ENCODE assay signal across 8 cellular contexts in genomic region chr5:180352976-180353225, GRCh38. TPM values are rescaled to one million over a fixed set of nuclear protein-coding genes. Genes with fewer than 3 reads are reported as not detected.
A peak's percentile ranks its signal among the peaks of the same experiment; 100 is the strongest.
DNase-seq lines count a peak whose midpoint lies in the region; ATAC-seq and TF ChIP-seq lines count a peak whose summit lies in the region.

No MANE protein-coding gene starts in this region.

- H3K4me3 ChIP-seq in choroid plexus epithelial cell (ENCODE audit: low read depth, low read length) (peak overlapping the region; percentile 81), neural cell (ENCODE audit: low read length) (peak overlapping the region; percentile 93)

- no peak overlapping the region for H2AFZ ChIP-seq in neural cell (ENCODE audit: low read depth, low read length)

- H3K9me2 ChIP-seq in neural cell (ENCODE audit: insufficient read depth, low read length) = no peaks in the 10 kb centered on the region

- H3K9ac ChIP-seq in neural cell (ENCODE audit: low read length) = peak overlapping the region; percentile 65

- H3K36me3 ChIP-seq in neural cell (ENCODE audit: insufficient read depth, low read length) = no peaks in the 10 kb centered on the region

- H3K4me2 ChIP-seq in neural cell (ENCODE audit: low read length) = no peak overlapping the region

- no peak for TF ChIP-seq EP300 in neural cell (conservative IDR thresholded peaks at IDR 0.05; ENCODE audit: poor library complexity, severe bottlenecking)

- DNase-seq in choroid plexus epithelial cell (ENCODE audit: low read depth) = no peak
- DNase-seq in Ammon's horn (ENCODE audit: low spot score) = no peak
- DNase-seq in NCI-H128 (lab: John Stamatoyannopoulos, UW; ENCODE audit: unreplicated experiment) = no peak
- DNase-seq in T-helper 1 cell = no peak
- DNase-seq in 8988T = no peak

- H3K27ac ChIP-seq in neural cell (ENCODE audit: low read length) = no peak overlapping the region

- no peaks in the 10 kb centered on the region for H3K9me3 ChIP-seq in neural cell (ENCODE audit: low read length)

- H4K20me1 ChIP-seq in neural cell (ENCODE audit: insufficient read depth) = no peaks in the 10 kb centered on the region

- H3K79me2 ChIP-seq in neural cell (replicated peaks; ENCODE audit: insufficient read depth, low read length) = no peaks in the 10 kb centered on the region

- ATAC-seq in GM18498 (IDR thresholded peaks at IDR 0.05; ENCODE audit: unreplicated experiment) = peak; percentile 31
- ATAC-seq in HG02973 (IDR thresholded peaks at IDR 0.05; ENCODE audit: unreplicated experiment) = peak; percentile 9

- no peak for TF ChIP-seq RAD21 in neural cell (conservative IDR thresholded peaks at IDR 0.05)

- no peaks in the 10 kb centered on the region for H3F3A ChIP-seq in neural cell (ENCODE audit: insufficient read depth, low read length, poor library complexity, severe bottlenecking)

- H3K27me3 ChIP-seq in neural cell (ENCODE audit: insufficient read depth, low read depth, low read length) = peaks cover 26% of the 10 kb centered on the region

- no peak for TF ChIP-seq CTCF in choroid plexus epithelial cell (conservative IDR thresholded peaks at IDR 0.05; ENCODE audit: low read depth, low read length)
- no peak for TF ChIP-seq CTCF in neural cell (IDR thresholded peaks at IDR 0.05; ENCODE audit: poor library complexity, severe bottlenecking)

TF ChIP-seq in neural cell, 6 proteins besides CTCF, POLR2A, EP300 and RAD21:
- TF ChIP-seq REST (IDR thresholded peaks at IDR 0.05; ENCODE audit: borderline replicate concordance) (no peak), TAF1 (IDR thresholded peaks at IDR 0.05; ENCODE audit: low read depth) (no peak), MXI1 (conservative IDR thresholded peaks at IDR 0.05; ENCODE audit: poor library complexity, severe bottlenecking) (no peak), POLR2AphosphoS5 (IDR thresholded peaks at IDR 0.05) (no peak), SMC3 (conservative IDR thresholded peaks at IDR 0.05; ENCODE audit: poor library complexity) (no peak), EZH2 (IDR thresholded peaks at IDR 0.05; ENCODE audit: borderline replicate concordance, insufficient read depth, low read length, poor library complexity, severe bottlenecking) (no peak)
TF ChIP-seq in neural cell: peak in this region for 0.

RNA-seq across cellular contexts. Expression of gene GFPT2, which starts 0.2 kb away (rescaled TPM):
- polyA plus RNA-seq in neural cell = 7.4 and 9.2 TPM in 2 replicates
- 8.5 and 11.5 TPM in 2 replicates for polyA minus RNA-seq in neural cell
